Comparison of ENCODE assay signal across 8 cellular contexts in the genomic region with DNA sequence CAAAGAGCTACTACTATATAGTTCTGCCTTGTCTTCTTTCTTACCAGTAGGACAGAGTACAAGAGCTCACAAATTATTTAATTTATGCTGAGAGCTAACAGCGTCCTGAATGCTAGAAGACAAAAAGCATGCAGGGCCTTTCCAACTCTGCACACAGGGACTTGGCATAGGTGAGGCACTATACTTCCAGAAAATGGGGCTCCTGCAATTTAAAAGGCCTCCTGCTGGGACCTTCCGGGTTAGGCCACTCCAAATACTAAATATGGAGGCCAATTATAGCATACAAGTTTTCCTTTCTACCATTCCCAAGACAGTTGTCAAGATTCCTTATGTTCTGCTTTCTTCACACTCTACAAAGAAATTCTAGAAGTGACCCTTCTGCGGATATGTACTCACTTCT. TPM values are rescaled to one million over a fixed set of nuclear protein-coding genes. Genes with fewer than 3 reads are reported as not detected.
DNase-seq lines count a peak whose midpoint lies in the region; ATAC-seq, FAIRE-seq and TF ChIP-seq lines count a peak whose summit lies in the region.

No MANE protein-coding gene starts in this region.

- peaks cover 31% of the 10 kb centered on the region for H3K36me3 Mint-ChIP-seq in activated CD4-positive, alpha-beta T cell treated with anti-CD3 and anti-CD28 coated beads, Interleukin-2, amount 10 ng/mL, durations not matched to agents 24 days and 14 days (ENCODE audit: low read depth)

- no peak for FAIRE-seq in D721Med (lab: Jason Lieb, UNC)

- H3K27me3 Mint-ChIP-seq in activated CD4-positive, alpha-beta T cell treated with anti-CD3 and anti-CD28 coated beads, Interleukin-2, amount 10 ng/mL, durations not matched to agents 24 days and 14 days: peaks cover 6% of the 10 kb centered on the region

- peak overlapping the region in 3 of 4 donors; percentile 89 to 92 (median 90) for H3K27ac ChIP-seq in transverse colon

- intact Hi-C loops in activated CD4-positive, alpha-beta T cell treated with anti-CD3 and anti-CD28 coated beads, Interleukin-2, amount 10 ng/mL, durations not matched to agents 24 days and 14 days (cut with micrococcal nuclease): loop anchor here (1.0 kb wide), 1 partner anchor 18 kb away; the partner anchor contains the start of gene DYNC2H1
- intact Hi-C loops in transverse colon (cut with DNase I; ENCODE audit: low total_unique reads): no loop called here

- no peak for ATAC-seq in GM21529 (IDR thresholded peaks at IDR 0.05; ENCODE audit: unreplicated experiment)

- peak overlapping the region; percentile 96 for H3K9ac ChIP-seq in adipocyte (ENCODE audit: low read length)

- H3K4me3 ChIP-seq in MG63 (peak overlapping the region; percentile 98), adipocyte (ENCODE audit: low read length) (peak overlapping the region; percentile 98), transverse colon (peak overlapping the region; percentile 87 to 99 (median 92))

- WGBS in transverse colon (ENCODE audit: low coverage in 1 of 2), 2 donors: 0 to 6% methylated on average over 2 to 3 of the region's 3 CpGs

- DNase-seq in activated CD4-positive, alpha-beta T cell treated with anti-CD3 and anti-CD28 coated beads, Interleukin-2, amount 10 ng/mL, durations not matched to agents 24 days and 14 days: peak; percentile 66
- DNase-seq in activated CD4-positive, alpha-beta T cell treated with anti-CD3 and anti-CD28 coated beads, Interleukin-2, amount 50 U/mL, for 4 hours: no peak
- DNase-seq in MG63 (peak; percentile 17), adipocyte (ENCODE audit: low read depth) (peak; percentile 43), left kidney (ENCODE audit: low read depth, low spot score) (peak; percentile 24), transverse colon (no peak), D721Med (ENCODE audit: insufficient read length, low spot score) (no peak)

- H3K9me3 Mint-ChIP-seq in activated CD4-positive, alpha-beta T cell treated with anti-CD3 and anti-CD28 coated beads, Interleukin-2, amount 10 ng/mL, durations not matched to agents 24 days and 14 days: peaks cover 5% of the 10 kb centered on the region

- H3K4me1 ChIP-seq in adipocyte (ENCODE audit: control insufficient read depth, insufficient read depth, low read length) (peaks cover 41% of the 10 kb centered on the region), transverse colon (peaks cover 12 to 30% (median 19%) of the 10 kb centered on the region in 4 donors)

- in situ Hi-C loops in transverse colon (cut with MboI; ENCODE audit: low pct_ligation_motif_present in 1 of 4, low pct_unique_long_range_greater_than_20kb in 1 of 4, low sequenced_read_pairs in 3 of 4): no loop called here

- H3K27ac Mint-ChIP-seq in activated CD4-positive, alpha-beta T cell treated with anti-CD3 and anti-CD28 coated beads, Interleukin-2, amount 10 ng/mL, durations not matched to agents 24 days and 14 days: peak overlapping the region; percentile 96

- H3K4me3 Mint-ChIP-seq in activated CD4-positive, alpha-beta T cell treated with anti-CD3 and anti-CD28 coated beads, Interleukin-2, amount 10 ng/mL, durations not matched to agents 24 days and 14 days: peak overlapping the region; percentile 95

- peaks cover 37% of the 10 kb centered on the region for H3K36me3 ChIP-seq in MG63
- H3K36me3 ChIP-seq in adipocyte (ENCODE audit: control insufficient read depth, insufficient read depth, low read length, severe bottlenecking): peaks cover 6% of the 10 kb centered on the region
- H3K36me3 ChIP-seq in transverse colon: no peaks in the 10 kb centered on the region

- H3K27me3 ChIP-seq in MG63 (no peaks in the 10 kb centered on the region), adipocyte (replicated peaks; ENCODE audit: control insufficient read depth, insufficient read depth, low read length) (no peaks in the 10 kb centered on the region), transverse colon (peaks cover 27% of the 10 kb centered on the region)

- H3K9me3 ChIP-seq in MG63: no peaks in the 10 kb centered on the region
- H3K9me3 ChIP-seq in adipocyte (ENCODE audit: control insufficient read depth, low read length): no peaks in the 10 kb centered on the region
- no peaks in the 10 kb centered on the region for H3K9me3 ChIP-seq in transverse colon

- no peak for TF ChIP-seq CTCF in transverse colon (IDR thresholded peaks at IDR 0.05)
- no peak for TF ChIP-seq CTCF in D721Med (IDR thresholded peaks at IDR 0.05; ENCODE audit: insufficient read depth, missing control alignments)

- H3K4me1 Mint-ChIP-seq in activated CD4-positive, alpha-beta T cell treated with anti-CD3 and anti-CD28 coated beads, Interleukin-2, amount 10 ng/mL, durations not matched to agents 24 days and 14 days: peaks cover 25% of the 10 kb centered on the region

- TF ChIP-seq POLR2A in transverse colon (IDR thresholded peaks at IDR 0.05): no peak

- no peak for TF ChIP-seq EP300 in transverse colon (IDR thresholded peaks at IDR 0.05; ENCODE audit: low read depth)

RNA-seq across cellular contexts. Expression of gene DCUN1D5, which starts 0.9 kb away (rescaled TPM):
- 87.1 TPM in 2 replicates for total RNA-seq in activated CD4-positive, alpha-beta T cell treated with anti-CD3 and anti-CD28 coated beads, Interleukin-2, amount 10 ng/mL, durations not matched to agents 24 days and 14 days
- total RNA-seq in MG63 (2014; rRNA removed; shearing (Covaris generic); ENCODE audit: low replicate concordance): 167 and 222 TPM in 2 replicates
- total RNA-seq in transverse colon: 10 to 100 TPM in 3 of 4 donors, 1 to 10 TPM in 1; 4.5 to 48.8 (median 24.4) TPM

RNA-seq across cellular contexts. Expression of gene DYNC2H1, which starts 18.2 kb away (rescaled TPM):
- total RNA-seq in activated CD4-positive, alpha-beta T cell treated with anti-CD3 and anti-CD28 coated beads, Interleukin-2, amount 10 ng/mL, durations not matched to agents 24 days and 14 days: 0.30 and 0.64 TPM in 2 replicates
- total RNA-seq in MG63 (2014; rRNA removed; shearing (Covaris generic); ENCODE audit: low replicate concordance): 7.6 and 26.5 TPM in 2 replicates
- total RNA-seq in transverse colon: 10 to 100 TPM in 1 of 4 donors, 1 to 10 TPM in 3; 4.2 to 10.8 (median 4.7) TPM

Comparison
In these comparisons a context has a peak if more than half of its experiments do, and no peak if none do; other contexts are left out.
1. DNase-seq: peak in activated CD4-positive, alpha-beta T cell treated with anti-CD3 and anti-CD28 coated beads, Interleukin-2, amount 10 ng/mL, durations not matched to agents 24 days and 14 days (single experiment), MG63 (single experiment), adipocyte (single experiment) and left kidney (single experiment); none in activated CD4-positive, alpha-beta T cell treated with anti-CD3 and anti-CD28 coated beads, Interleukin-2, amount 50 U/mL, for 4 hours (0 of 2), transverse colon (single experiment) and D721Med (single experiment).
2. Peak in every context shown above with its lines, with median percentiles within 50 percentile points of each other: H3K4me3 ChIP-seq.